Comparison of ENCODE assay signal across 20 cellular contexts in the genomic region with DNA sequence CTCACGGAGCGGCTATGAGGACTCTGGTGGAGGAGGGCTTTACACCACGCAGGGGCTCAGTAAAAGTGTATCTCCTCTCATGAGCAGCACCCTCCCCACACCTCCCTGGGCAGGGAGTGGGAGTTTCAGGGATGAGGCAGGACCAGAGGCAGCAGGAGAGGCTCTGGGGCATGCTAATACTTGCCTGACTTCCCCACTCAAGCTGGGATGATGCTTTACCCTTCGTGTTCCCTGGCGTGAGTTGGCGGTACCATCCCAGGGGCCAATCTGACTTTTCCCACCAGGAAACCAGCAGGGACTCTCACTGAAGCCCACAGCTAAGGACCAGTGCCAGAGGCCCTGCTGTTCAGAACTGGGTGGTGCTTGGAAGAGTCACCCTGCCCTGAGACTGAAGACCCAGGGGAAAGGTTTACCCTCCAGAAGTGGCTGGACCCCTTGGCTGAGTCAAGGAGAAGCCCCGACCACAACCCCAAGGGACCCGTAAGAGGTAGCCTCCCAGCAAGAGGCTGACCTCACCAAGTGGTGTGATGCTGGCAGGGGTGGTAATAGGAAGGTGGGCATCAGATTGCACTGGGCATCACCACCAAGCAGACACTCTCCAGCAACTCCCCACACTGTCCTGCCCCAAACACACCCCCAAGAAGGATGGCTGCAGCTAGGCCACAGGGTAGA.
"Had no signal": no experiment of that assay in that cellular context is flagged by ENCODE, and none has a peak within 500 bp of the region (broad histone marks: within the 10 kb centered on the region; RNA-seq: fewer than 3 reads in every experiment).

No MANE protein-coding gene starts in this region.

- H3K27ac ChIP-seq: body of pancreas, epithelial cell of prostate, hepatocyte, sigmoid colon, spleen had no signal

- H3K9me3 ChIP-seq: body of pancreas, sigmoid colon, spleen had no signal

- H3K36me3 ChIP-seq: sigmoid colon, spleen had no signal

- H3K4me1 ChIP-seq: sigmoid colon had no signal

- H3K4me3 ChIP-seq: body of pancreas, hepatocyte, lung, sigmoid colon, spleen had no signal

- H3K4me2 ChIP-seq: hepatocyte had no signal

- ATAC-seq: activated CD4-positive, alpha-beta T cell treated with anti-CD3 and anti-CD28 coated beads for 36 hours; activated CD8-positive, alpha-beta T cell treated with anti-CD3 and anti-CD28 coated beads for 36 hours; activated T-helper 17 cell treated with anti-CD3 and anti-CD28 coated beads, Interleukin-2, amount 50 U/mL, for 72 hours; body of pancreas; left colon; stimulated activated memory B cell treated with anti-CD40 and anti-IgM and Interleukin-4, amounts not matched to agents 10 μg/mL and 1 μg/mL and 100 μg/mL, for 72 hours had no signal

- FAIRE-seq: TTC549 had no signal

- H3K27me3 ChIP-seq: body of pancreas, hepatocyte had no signal

- DNase-seq: activated CD4-positive, alpha-beta T cell treated with anti-CD3 and anti-CD28 coated beads for 36 hours; activated CD8-positive, alpha-beta T cell treated with anti-CD3 and anti-CD28 coated beads for 36 hours; activated naive CD4-positive, alpha-beta T cell; activated naive CD8-positive, alpha-beta T cell treated with anti-CD3 and anti-CD28 coated beads, Interleukin-2, amount 10 ng/mL, durations not matched to agents 7 days and 5 days; activated T-cell treated with anti-CD3 and anti-CD28 coated beads, Interleukin-2, amount 50 U/mL, for 1 hour; amygdala; body of pancreas; caudate nucleus; left colon; midbrain; occipital lobe; sigmoid colon; spleen; stimulated activated CD4-positive, alpha-beta T cell treated with anti-CD3 and anti-CD28 coated beads, Interleukin-4, amount 100 ng/mL, for 4 hours had no signal

- H2AFZ ChIP-seq: hepatocyte had no signal
